1 cellular context compared by ENCODE assay signal in genomic region chr1:11838349-11839272, GRCh38.
TF ChIP-seq lines count a peak whose summit lies in the region.

No MANE protein-coding gene starts in this region.

TF ChIP-seq in HepG2, 621 proteins besides CTCF, POLR2A, EP300 and RAD21 (continued from another document and continues in another):
- TF ChIP-seq, protein P1, sequence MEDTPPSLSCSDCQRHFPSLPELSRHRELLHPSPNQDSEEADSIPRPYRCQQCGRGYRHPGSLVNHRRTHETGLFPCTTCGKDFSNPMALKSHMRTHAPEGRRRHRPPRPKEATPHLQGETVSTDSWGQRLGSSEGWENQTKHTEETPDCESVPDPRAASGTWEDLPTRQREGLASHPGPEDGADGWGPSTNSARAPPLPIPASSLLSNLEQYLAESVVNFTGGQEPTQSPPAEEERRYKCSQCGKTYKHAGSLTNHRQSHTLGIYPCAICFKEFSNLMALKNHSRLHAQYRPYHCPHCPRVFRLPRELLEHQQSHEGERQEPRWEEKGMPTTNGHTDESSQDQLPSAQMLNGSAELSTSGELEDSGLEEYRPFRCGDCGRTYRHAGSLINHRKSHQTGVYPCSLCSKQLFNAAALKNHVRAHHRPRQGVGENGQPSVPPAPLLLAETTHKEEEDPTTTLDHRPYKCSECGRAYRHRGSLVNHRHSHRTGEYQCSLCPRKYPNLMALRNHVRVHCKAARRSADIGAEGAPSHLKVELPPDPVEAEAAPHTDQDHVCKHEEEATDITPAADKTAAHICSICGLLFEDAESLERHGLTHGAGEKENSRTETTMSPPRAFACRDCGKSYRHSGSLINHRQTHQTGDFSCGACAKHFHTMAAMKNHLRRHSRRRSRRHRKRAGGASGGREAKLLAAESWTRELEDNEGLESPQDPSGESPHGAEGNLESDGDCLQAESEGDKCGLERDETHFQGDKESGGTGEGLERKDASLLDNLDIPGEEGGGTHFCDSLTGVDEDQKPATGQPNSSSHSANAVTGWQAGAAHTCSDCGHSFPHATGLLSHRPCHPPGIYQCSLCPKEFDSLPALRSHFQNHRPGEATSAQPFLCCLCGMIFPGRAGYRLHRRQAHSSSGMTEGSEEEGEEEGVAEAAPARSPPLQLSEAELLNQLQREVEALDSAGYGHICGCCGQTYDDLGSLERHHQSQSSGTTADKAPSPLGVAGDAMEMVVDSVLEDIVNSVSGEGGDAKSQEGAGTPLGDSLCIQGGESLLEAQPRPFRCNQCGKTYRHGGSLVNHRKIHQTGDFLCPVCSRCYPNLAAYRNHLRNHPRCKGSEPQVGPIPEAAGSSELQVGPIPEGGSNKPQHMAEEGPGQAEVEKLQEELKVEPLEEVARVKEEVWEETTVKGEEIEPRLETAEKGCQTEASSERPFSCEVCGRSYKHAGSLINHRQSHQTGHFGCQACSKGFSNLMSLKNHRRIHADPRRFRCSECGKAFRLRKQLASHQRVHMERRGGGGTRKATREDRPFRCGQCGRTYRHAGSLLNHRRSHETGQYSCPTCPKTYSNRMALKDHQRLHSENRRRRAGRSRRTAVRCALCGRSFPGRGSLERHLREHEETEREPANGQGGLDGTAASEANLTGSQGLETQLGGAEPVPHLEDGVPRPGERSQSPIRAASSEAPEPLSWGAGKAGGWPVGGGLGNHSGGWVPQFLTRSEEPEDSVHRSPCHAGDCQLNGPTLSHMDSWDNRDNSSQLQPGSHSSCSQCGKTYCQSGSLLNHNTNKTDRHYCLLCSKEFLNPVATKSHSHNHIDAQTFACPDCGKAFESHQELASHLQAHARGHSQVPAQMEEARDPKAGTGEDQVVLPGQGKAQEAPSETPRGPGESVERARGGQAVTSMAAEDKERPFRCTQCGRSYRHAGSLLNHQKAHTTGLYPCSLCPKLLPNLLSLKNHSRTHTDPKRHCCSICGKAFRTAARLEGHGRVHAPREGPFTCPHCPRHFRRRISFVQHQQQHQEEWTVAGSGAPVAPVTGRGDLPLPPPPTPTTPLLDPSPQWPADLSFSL (CRISPR knock-in tag; IDR thresholded peaks at IDR 0.05) = no peak
- TF ChIP-seq ZKSCAN1 (IDR thresholded peaks at IDR 0.05; ENCODE audit: low read length) (no peak), KAT2B (IDR thresholded peaks at IDR 0.05; ENCODE audit: borderline replicate concordance, low read depth, low read length) (no peak), ZNF891 (CRISPR knock-in tag; IDR thresholded peaks at IDR 0.05) (no peak), MNT (IDR thresholded peaks at IDR 0.05) (no peak), ZNF331 (CRISPR knock-in tag; IDR thresholded peaks at IDR 0.05) (0 out of 2 replicates have a peak, but pooled peaks have one; percentile 37), HNRNPL (IDR thresholded peaks at IDR 0.05; ENCODE audit: low read depth, low read length) (no peak), ZNF550 (CRISPR knock-in tag; IDR thresholded peaks at IDR 0.05; ENCODE audit: borderline replicate concordance) (no peak), MIER2 (CRISPR knock-in tag; IDR thresholded peaks at IDR 0.05) (peak; percentile 84; the same call in 1 of the 2 replicates), SP2 (CRISPR knock-in tag; IDR thresholded peaks at IDR 0.05) (no peak), BRD4 (CRISPR knock-in tag; IDR thresholded peaks at IDR 0.05) (no peak), SRSF4 (IDR thresholded peaks at IDR 0.05; ENCODE audit: low read depth, low read length, poor library complexity, severe bottlenecking) (no peak), ZFP41 (CRISPR knock-in tag; IDR thresholded peaks at IDR 0.05; ENCODE audit: borderline replicate concordance) (no peak), ZFX (CRISPR knock-in tag; IDR thresholded peaks at IDR 0.05; ENCODE audit: low read depth) (peak; percentile 54; the same call in 1 of the 2 replicates), NCOA5 (CRISPR knock-in tag; IDR thresholded peaks at IDR 0.05) (no peak), RERE (CRISPR knock-in tag; IDR thresholded peaks at IDR 0.05; ENCODE audit: low read depth) (no peak), PHF20 (CRISPR knock-in tag; IDR thresholded peaks at IDR 0.05) (no peak), CBX5 (CRISPR knock-in tag; IDR thresholded peaks at IDR 0.05; ENCODE audit: borderline replicate concordance) (peak; percentile 73; the same call in 1 of the 2 replicates), ZNF142 (CRISPR knock-in tag; IDR thresholded peaks at IDR 0.05) (no peak), PLRG1 (conservative IDR thresholded peaks at IDR 0.05) (no peak), ZNF10 (CRISPR knock-in tag; IDR thresholded peaks at IDR 0.05; ENCODE audit: borderline replicate concordance, low read depth) (no peak), RBM22 (optimal IDR thresholded peaks at IDR 0.05; ENCODE audit: low read length) (peak; percentile 45), MYPOP (CRISPR knock-in tag; IDR thresholded peaks at IDR 0.05) (no peak)
- TF ChIP-seq, protein P2, sequence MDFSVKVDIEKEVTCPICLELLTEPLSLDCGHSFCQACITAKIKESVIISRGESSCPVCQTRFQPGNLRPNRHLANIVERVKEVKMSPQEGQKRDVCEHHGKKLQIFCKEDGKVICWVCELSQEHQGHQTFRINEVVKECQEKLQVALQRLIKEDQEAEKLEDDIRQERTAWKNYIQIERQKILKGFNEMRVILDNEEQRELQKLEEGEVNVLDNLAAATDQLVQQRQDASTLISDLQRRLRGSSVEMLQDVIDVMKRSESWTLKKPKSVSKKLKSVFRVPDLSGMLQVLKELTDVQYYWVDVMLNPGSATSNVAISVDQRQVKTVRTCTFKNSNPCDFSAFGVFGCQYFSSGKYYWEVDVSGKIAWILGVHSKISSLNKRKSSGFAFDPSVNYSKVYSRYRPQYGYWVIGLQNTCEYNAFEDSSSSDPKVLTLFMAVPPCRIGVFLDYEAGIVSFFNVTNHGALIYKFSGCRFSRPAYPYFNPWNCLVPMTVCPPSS (IDR thresholded peaks at IDR 0.05) = no peak
- TF ChIP-seq, protein P3, sequence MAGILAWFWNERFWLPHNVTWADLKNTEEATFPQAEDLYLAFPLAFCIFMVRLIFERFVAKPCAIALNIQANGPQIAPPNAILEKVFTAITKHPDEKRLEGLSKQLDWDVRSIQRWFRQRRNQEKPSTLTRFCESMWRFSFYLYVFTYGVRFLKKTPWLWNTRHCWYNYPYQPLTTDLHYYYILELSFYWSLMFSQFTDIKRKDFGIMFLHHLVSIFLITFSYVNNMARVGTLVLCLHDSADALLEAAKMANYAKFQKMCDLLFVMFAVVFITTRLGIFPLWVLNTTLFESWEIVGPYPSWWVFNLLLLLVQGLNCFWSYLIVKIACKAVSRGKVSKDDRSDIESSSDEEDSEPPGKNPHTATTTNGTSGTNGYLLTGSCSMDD (CRISPR knock-in tag; IDR thresholded peaks at IDR 0.05) = no peak
- TF ChIP-seq, protein P4, sequence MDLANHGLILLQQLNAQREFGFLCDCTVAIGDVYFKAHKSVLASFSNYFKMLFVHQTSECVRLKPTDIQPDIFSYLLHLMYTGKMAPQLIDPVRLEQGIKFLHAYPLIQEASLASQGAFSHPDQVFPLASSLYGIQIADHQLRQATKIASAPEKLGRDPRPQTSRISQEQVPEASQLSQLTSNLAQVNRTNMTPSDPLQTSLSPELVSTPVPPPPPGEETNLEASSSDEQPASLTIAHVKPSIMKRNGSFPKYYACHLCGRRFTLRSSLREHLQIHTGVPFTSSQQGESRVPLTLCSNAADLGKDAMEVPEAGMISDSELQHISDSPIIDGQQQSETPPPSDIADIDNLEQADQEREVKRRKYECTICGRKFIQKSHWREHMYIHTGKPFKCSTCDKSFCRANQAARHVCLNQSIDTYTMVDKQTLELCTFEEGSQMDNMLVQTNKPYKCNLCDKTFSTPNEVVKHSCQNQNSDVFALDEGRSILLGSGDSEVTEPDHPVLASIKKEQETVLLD (CRISPR knock-in tag; IDR thresholded peaks at IDR 0.05; ENCODE audit: low read depth) = no peak
